In genomic region chr11:455566-456147, GRCh38 we compare ENCODE assay signal across 13 cellular contexts. TPM values are rescaled to one million over a fixed set of nuclear protein-coding genes. Genes with fewer than 3 reads are reported as not detected.
A peak's percentile ranks its signal among the peaks of the same experiment; 100 is the strongest.
DNase-seq lines count a peak whose midpoint lies in the region; ATAC-seq, FAIRE-seq and TF ChIP-seq lines count a peak whose summit lies in the region.
"Had no signal": no experiment of that assay in that cellular context is flagged by ENCODE, and none has a peak within 500 bp of the region (broad histone marks: within the 10 kb centered on the region; RNA-seq: fewer than 3 reads in every experiment).

No MANE protein-coding gene starts in this region.

- H3K27ac Mint-ChIP-seq in central memory CD8-positive, alpha-beta T cell (ENCODE audit: low read depth), result peak overlapping the region; percentile 90
- H3K27ac Mint-ChIP-seq in nephron progenitor cell, result peak overlapping the region; percentile 84

- H3K4me3 Mint-ChIP-seq in central memory CD8-positive, alpha-beta T cell, result no peak overlapping the region
- H3K4me3 Mint-ChIP-seq in nephron progenitor cell, result no peak overlapping the region

- peaks cover 39% of the 10 kb centered on the region for H3K4me1 Mint-ChIP-seq in central memory CD8-positive, alpha-beta T cell
- peaks cover 64% of the 10 kb centered on the region for H3K4me1 Mint-ChIP-seq in nephron progenitor cell

- no peak for ATAC-seq in central memory CD8-positive, alpha-beta T cell (replicated peaks; ENCODE audit: extremely low read depth, poor library complexity, severe bottlenecking)
- no peak for ATAC-seq in GM18520 (IDR thresholded peaks at IDR 0.05; ENCODE audit: unreplicated experiment)
- ATAC-seq: PC-3 had no signal

- H3K9me3 Mint-ChIP-seq in central memory CD8-positive, alpha-beta T cell, result no peaks in the 10 kb centered on the region
- H3K9me3 Mint-ChIP-seq in nephron progenitor cell, result no peaks in the 10 kb centered on the region
- H3K9me3 Mint-ChIP-seq: activated T-cell treated with anti-CD3 and anti-CD28 coated beads, Interleukin-2, amount 50 U/mL, for 72 hours had no signal

- no peak for TF ChIP-seq POLR2A in GM12892 (IDR thresholded peaks at IDR 0.05; ENCODE audit: low read depth, low read length)

- FAIRE-seq in GM12892 (lab: Jason Lieb, UNC), result peak; percentile 17
- FAIRE-seq: TTC549 had no signal

- no peak for DNase-seq in GM12892 (ENCODE audit: insufficient read length)
- DNase-seq in central memory CD8-positive, alpha-beta T cell (ENCODE audit: low spot score in 2 of 2), result no peak
- DNase-seq in nephron progenitor cell, result no peak
- no peak for DNase-seq in activated effector memory CD4-positive, alpha-beta T cell treated with Interleukin-2 at 50 U/mL for 16 hours
- no peak for DNase-seq in DMS53 treated with DMSO at 0.1 percent for 48 hours (lab: John Stamatoyannopoulos, UW; ENCODE audit: unreplicated experiment)
- DNase-seq: activated CD4-positive, alpha-beta T cell treated with anti-CD3 and anti-CD28 coated beads, Interleukin-2, amount 50 U/mL, for 4 hours; activated T-cell treated with anti-CD3 and anti-CD28 coated beads, Interleukin-2, amount 50 U/mL, for 72 hours; central memory CD4-positive, alpha-beta T cell; left cardiac atrium; PC-3; stimulated activated CD4-positive, alpha-beta T cell treated with anti-CD3 and anti-CD28 coated beads, Interleukin-15, amount 100 ng/mL, for 24 hours had no signal

- no peak for TF ChIP-seq CTCF in nephron progenitor cell (IDR thresholded peaks at IDR 0.05)

- H3K36me3 Mint-ChIP-seq in central memory CD8-positive, alpha-beta T cell (ENCODE audit: insufficient read depth), result peaks cover 14% of the 10 kb centered on the region
- peaks cover 44% of the 10 kb centered on the region for H3K36me3 Mint-ChIP-seq in nephron progenitor cell (ENCODE audit: low read depth)

- H3K27me3 Mint-ChIP-seq in central memory CD8-positive, alpha-beta T cell, result no peaks in the 10 kb centered on the region
- no peaks in the 10 kb centered on the region for H3K27me3 Mint-ChIP-seq in nephron progenitor cell (ENCODE audit: low read depth, poor library complexity)

RNA-seq across cellular contexts. Expression of gene PTDSS2, which starts 5.6 kb away (rescaled TPM):
- polyA plus RNA-seq in GM12892 (2012; ENCODE audit: missing spikeins), result 7.3 TPM

RNA-seq across cellular contexts. Expression of gene ANO9, which starts 13.8 kb away (rescaled TPM):
- polyA plus RNA-seq in GM12892 (2012; ENCODE audit: missing spikeins), result 32.2 TPM

RNA-seq across cellular contexts. Expression of gene SIGIRR, which starts 40.9 kb away (rescaled TPM):
- 4.6 TPM for polyA plus RNA-seq in GM12892 (2012; ENCODE audit: missing spikeins)

RNA-seq across cellular contexts. Expression of gene RNH1, which starts 51.4 kb away (rescaled TPM):
- polyA plus RNA-seq in GM12892 (2012; ENCODE audit: missing spikeins), result 40.2 TPM
